23 cellular contexts compared by ENCODE assay signal in the genomic region with DNA sequence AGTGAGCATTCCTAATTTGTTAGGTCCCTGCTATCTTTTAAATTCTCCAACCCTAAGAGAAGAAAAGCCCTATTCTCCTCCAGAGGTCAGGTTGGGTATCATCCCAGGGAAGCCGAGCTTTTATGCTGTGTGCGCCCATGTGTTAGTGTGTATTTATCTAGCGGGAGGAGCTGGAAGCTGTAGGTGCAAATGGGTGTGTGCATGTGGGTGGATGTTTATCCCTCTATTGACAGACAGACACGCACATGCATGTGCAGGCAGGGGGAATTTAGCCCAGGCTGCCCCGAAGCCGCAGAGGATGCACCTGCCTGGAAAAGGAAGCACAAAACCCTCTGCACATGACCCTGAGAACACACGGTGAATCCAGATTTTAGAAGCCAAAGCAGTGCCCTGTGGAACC.
"Had no signal": no experiment of that assay in that cellular context is flagged by ENCODE, and none has a peak within 500 bp of the region (broad histone marks: within the 10 kb centered on the region; RNA-seq: fewer than 3 reads in every experiment).

No MANE protein-coding gene starts in this region.

- H3K27me3 ChIP-seq: neutrophil, pancreas, testis had no signal

- H3K27ac ChIP-seq: breast epithelium, esophagus muscularis mucosa, neutrophil, pancreas, testis, VCaP had no signal

- DNase-seq: activated CD4-positive, alpha-beta T cell treated with anti-CD3 and anti-CD28 coated beads, Interleukin-2, amount 50 U/mL, for 1 hour; activated CD4-positive, CD25-positive, alpha-beta regulatory T cell treated with anti-CD3 and anti-CD28 coated beads, Interleukin-2, amount 50 U/mL, for 72 hours; activated CD8-positive, alpha-beta memory T cell treated with anti-CD3 and anti-CD28 coated beads, Interleukin-2, amount 50 U/mL, for 48 hours; activated effector memory CD4-positive, alpha-beta T cell treated with anti-CD3 and anti-CD28 coated beads, Interleukin-2, amount 50 U/mL, for 16 hours; activated naive CD4-positive, alpha-beta T cell treated with anti-CD3 and anti-CD28 coated beads, Interleukin-2, amount 50 U/mL, for 16 hours; activated T-cell treated with anti-CD3 and anti-CD28 coated beads, Interleukin-2, amount 50 U/mL, for 48 hours; cerebellar nuclear complex; cortex of kidney; effector CD4-positive, alpha-beta T cell; mesenchymal stem cell; naive B cell; pancreas; stimulated activated CD4-positive, alpha-beta T cell treated with anti-CD3 and anti-CD28 coated beads, Interleukin-4, amount 100 ng/mL, for 4 hours; T-helper 2 cell; testis had no signal

- FAIRE-seq: astrocyte, pancreas had no signal

- H3K36me3 ChIP-seq: breast epithelium, esophagus muscularis mucosa, neutrophil, pancreas had no signal

- H3K4me3 ChIP-seq: breast epithelium, esophagus muscularis mucosa, mucosa of descending colon, pancreas, testis had no signal

- ATAC-seq: mucosa of descending colon; pancreas; sciatic nerve; stimulated activated memory B cell treated with anti-CD40 and anti-IgM and Interleukin-4, amounts not matched to agents 10 μg/mL and 1 μg/mL and 100 μg/mL, for 72 hours had no signal
